In genomic region chr2:236295481-236295880, GRCh38 we compare ENCODE assay signal across 6 cellular contexts. TPM values are rescaled to one million over a fixed set of nuclear protein-coding genes. Genes with fewer than 3 reads are reported as not detected.
"Had no signal": no experiment of that assay in that cellular context is flagged by ENCODE, and none has a peak within 500 bp of the region (broad histone marks: within the 10 kb centered on the region; RNA-seq: fewer than 3 reads in every experiment).

No MANE protein-coding gene starts in this region.

- H3K4me1 Mint-ChIP-seq: GM23338, H9 had no signal

- H3K4me3 Mint-ChIP-seq: GM23338, H9 had no signal

- H3K9me3 Mint-ChIP-seq: GM23338, H9 had no signal

- ATAC-seq: GM23338 had no signal

- H3K4me3 ChIP-seq: GM23338 had no signal

- DNase-seq: H9, HCEC 1CT, IMR-90 had no signal

- H3K27ac Mint-ChIP-seq: GM23338, H9 had no signal

RNA-seq across cellular contexts. Expression of gene ASB18, which starts 31.3 kb away (rescaled TPM):
- total RNA-seq: GM23338, H1, H9, HT-29, IMR-90 had no signal
